Comparison of ENCODE assay signal across 20 cellular contexts in the genomic region with DNA sequence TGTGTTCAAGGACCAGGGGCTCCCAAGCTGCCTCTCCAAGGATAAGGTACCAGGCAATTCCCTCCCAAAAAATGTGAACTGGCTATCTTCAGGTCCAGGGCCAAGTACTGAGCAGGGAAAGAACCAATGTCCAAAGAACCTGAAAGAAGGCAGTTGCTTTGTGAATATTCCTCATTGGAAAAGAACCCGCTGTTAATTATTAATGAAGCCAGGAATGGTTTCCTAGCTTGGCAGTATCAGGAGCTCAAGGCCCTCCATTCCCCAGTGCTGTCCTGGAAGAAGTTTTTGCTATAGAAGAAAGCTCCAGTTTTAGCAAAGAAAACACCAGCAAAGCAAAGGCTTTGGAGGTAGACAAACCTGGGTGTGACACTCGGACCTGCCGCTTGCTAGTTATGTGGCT.
DNase-seq lines count a peak whose midpoint lies in the region; ATAC-seq, FAIRE-seq and TF ChIP-seq lines count a peak whose summit lies in the region.
"Had no signal": no experiment of that assay in that cellular context is flagged by ENCODE, and none has a peak within 500 bp of the region (broad histone marks: within the 10 kb centered on the region; RNA-seq: fewer than 3 reads in every experiment).

No MANE protein-coding gene starts in this region.

- DNase-seq in kidney tubule cell (ENCODE audit: low spot score) (peak; percentile 6), HepG2 (ENCODE audit: low spot score) (peak; percentile 31), right lobe of liver (no peak), NCI-H526 treated with DMSO at 0.1 percent for 48 hours (lab: John Stamatoyannopoulos, UW) (no peak), retina (no peak)
- DNase-seq: AML-193; Caco-2; Calu3; CD4-positive, alpha-beta T cell; CD8-positive, alpha-beta T cell; DMS79 treated with DMSO at 0.1 percent for 48 hours; GF-D8 had no signal

- no TSS peak for BruUV-seq in HepG2 (replicated peaks; lab: Mats Ljungman, UMichigan)

- H3K4me3 ChIP-seq in HepG2 (replicated peaks in 1 of 3; ENCODE audit: insufficient read depth in 1 of 3, low read depth in 2 of 3, low read length in 3 of 3) (no peak overlapping the region), right lobe of liver (no peak overlapping the region)
- H3K4me3 ChIP-seq: A549; BLaER1 treated with 17β-estradiol and CSF1 and Interleukin-3, amounts not matched to agents 10 nM and 100 nM had no signal

- in situ Hi-C loops in HepG2 (cut with HindIII; ENCODE audit: extremely low pct_ligation_motif_present, low pct_unique_long_range_greater_than_20kb), result loop anchor here (5.0 to 10.0 kb wide), 2 partner anchors 324 to 392 kb away; no protein-coding TSS in a partner anchor

- no peak for TF ChIP-seq POLR2A in HepG2 (IDR thresholded peaks at IDR 0.05; ENCODE audit: insufficient read depth in 1 of 2, low read depth in 2 of 2, low read length in 2 of 2)
- TF ChIP-seq POLR2A in right lobe of liver (IDR thresholded peaks at IDR 0.05), result no peak

- WGBS in HepG2 (ENCODE audit: low lambda C conversion rate), result 21% methylated on average over 2 of the region's 3 CpGs
- WGBS in right lobe of liver (ENCODE audit: insufficient coverage, low coverage, low lambda C conversion rate, missing lambda C conversion rate), result 47% methylated on average over 3 of the region's 3 CpGs

- TF ChIP-seq CTCF in HepG2 (CRISPR knock-in tag; IDR thresholded peaks at IDR 0.05) (no peak), right lobe of liver (IDR thresholded peaks at IDR 0.05) (no peak)

- H3K27me3 ChIP-seq in HepG2 (ENCODE audit: control insufficient read depth in 1 of 2, insufficient read depth in 2 of 2, low read length in 2 of 2), result no peaks in the 10 kb centered on the region
- H3K27me3 ChIP-seq in right lobe of liver, result no peaks in the 10 kb centered on the region

- CTCF ChIA-PET in HepG2 (lab: Yijun Ruan, JAX; ENCODE audit: low intra/inter-chr PET ratio, low total read pairs), result no interaction called here

- H3K36me3 ChIP-seq in HepG2 (replicated peaks in 1 of 2; ENCODE audit: control insufficient read depth in 1 of 2, insufficient read depth in 2 of 2, low read length in 2 of 2), result no peaks in the 10 kb centered on the region
- H3K36me3 ChIP-seq in right lobe of liver, result no peaks in the 10 kb centered on the region
- H3K36me3 ChIP-seq: BLaER1 treated with 17β-estradiol and CSF1 and Interleukin-3, amounts not matched to agents 10 nM and 100 nM had no signal

- POLR2A ChIA-PET in HepG2 (lab: Yijun Ruan, JAX), result no interaction called here

- H3K27ac ChIP-seq in HepG2 (ENCODE audit: extremely low read length, insufficient read depth, low read length) (no peak overlapping the region), right lobe of liver (no peak overlapping the region)
- H3K27ac ChIP-seq: 22Rv1; A549; BLaER1 treated with 17β-estradiol and CSF1 and Interleukin-3, amounts not matched to agents 10 nM and 100 nM; C4-2B had no signal

- no peak overlapping the region for H3K9ac ChIP-seq in HepG2 (ENCODE audit: insufficient read depth, low read depth, low read length)
- H3K9ac ChIP-seq: BLaER1 treated with 17β-estradiol and CSF1 and Interleukin-3, amounts not matched to agents 10 nM and 100 nM had no signal

- H3K4me1 ChIP-seq in HepG2 (ENCODE audit: insufficient read depth, low read length), result peaks cover 40% of the 10 kb centered on the region
- no peaks in the 10 kb centered on the region for H3K4me1 ChIP-seq in right lobe of liver
- H3K4me1 ChIP-seq: A549 had no signal

- no peak for TF ChIP-seq EP300 in HepG2 (IDR thresholded peaks at IDR 0.05; ENCODE audit: low read depth in 2 of 2, low read length in 2 of 2)
- TF ChIP-seq EP300 in HepG2 (CRISPR knock-in tag; IDR thresholded peaks at IDR 0.05; ENCODE audit: borderline replicate concordance), result no peak

- TF ChIP-seq RAD21 in HepG2 (CRISPR knock-in tag; IDR thresholded peaks at IDR 0.05), result no peak

- intact Hi-C loops in HepG2 (cut with micrococcal nuclease; ENCODE audit: unreplicated experiment), result no loop called here
- intact Hi-C loops in right lobe of liver (cut with DNase I), result loop anchor here in 1 of 2 donors (10.0 kb wide), 1 partner anchor 324 kb away; no protein-coding TSS in a partner anchor

- no peaks in the 10 kb centered on the region for H3K79me2 ChIP-seq in HepG2 (ENCODE audit: insufficient read depth, low read length)

- ATAC-seq in HepG2 (peak; percentile 66), right lobe of liver (peak; percentile 56 to 81 (median 67))
- ATAC-seq: A549; CD8-positive, alpha-beta T cell had no signal

- no peaks in the 10 kb centered on the region for H4K20me1 ChIP-seq in HepG2 (ENCODE audit: insufficient read depth, low read length)

- H2AFZ ChIP-seq in HepG2 (ENCODE audit: low read length), result no peak overlapping the region

- H3K4me2 ChIP-seq in HepG2 (ENCODE audit: low read depth, low read length), result peak overlapping the region; percentile 18
- H3K4me2 ChIP-seq: A549; BLaER1 treated with 17β-estradiol and CSF1 and Interleukin-3, amounts not matched to agents 10 nM and 100 nM had no signal

- FAIRE-seq in HepG2 (lab: Jason Lieb, UNC), result peak; percentile 49
- FAIRE-seq: A549, D721Med, G401.6, GM12891, GM19239 had no signal

- no peaks in the 10 kb centered on the region for H3K9me3 ChIP-seq in HepG2 (ENCODE audit: low read length)
- no peaks in the 10 kb centered on the region for H3K9me3 ChIP-seq in right lobe of liver
- H3K9me3 ChIP-seq: A549; BLaER1 treated with 17β-estradiol and CSF1 and Interleukin-3, amounts not matched to agents 10 nM and 100 nM; Caco-2 had no signal

TF ChIP-seq in HepG2, 621 proteins besides CTCF, POLR2A, EP300 and RAD21 (continues in another document):
- TF ChIP-seq, protein P1, sequence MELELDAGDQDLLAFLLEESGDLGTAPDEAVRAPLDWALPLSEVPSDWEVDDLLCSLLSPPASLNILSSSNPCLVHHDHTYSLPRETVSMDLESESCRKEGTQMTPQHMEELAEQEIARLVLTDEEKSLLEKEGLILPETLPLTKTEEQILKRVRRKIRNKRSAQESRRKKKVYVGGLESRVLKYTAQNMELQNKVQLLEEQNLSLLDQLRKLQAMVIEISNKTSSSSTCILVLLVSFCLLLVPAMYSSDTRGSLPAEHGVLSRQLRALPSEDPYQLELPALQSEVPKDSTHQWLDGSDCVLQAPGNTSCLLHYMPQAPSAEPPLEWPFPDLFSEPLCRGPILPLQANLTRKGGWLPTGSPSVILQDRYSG (CRISPR knock-in tag; IDR thresholded peaks at IDR 0.05), result no peak
- TF ChIP-seq ZNF382 (CRISPR knock-in tag; IDR thresholded peaks at IDR 0.05; ENCODE audit: borderline replicate concordance) (no peak), ZBTB8A (CRISPR knock-in tag; IDR thresholded peaks at IDR 0.05; ENCODE audit: borderline replicate concordance, low read depth) (no peak)
- TF ChIP-seq, protein P2, sequence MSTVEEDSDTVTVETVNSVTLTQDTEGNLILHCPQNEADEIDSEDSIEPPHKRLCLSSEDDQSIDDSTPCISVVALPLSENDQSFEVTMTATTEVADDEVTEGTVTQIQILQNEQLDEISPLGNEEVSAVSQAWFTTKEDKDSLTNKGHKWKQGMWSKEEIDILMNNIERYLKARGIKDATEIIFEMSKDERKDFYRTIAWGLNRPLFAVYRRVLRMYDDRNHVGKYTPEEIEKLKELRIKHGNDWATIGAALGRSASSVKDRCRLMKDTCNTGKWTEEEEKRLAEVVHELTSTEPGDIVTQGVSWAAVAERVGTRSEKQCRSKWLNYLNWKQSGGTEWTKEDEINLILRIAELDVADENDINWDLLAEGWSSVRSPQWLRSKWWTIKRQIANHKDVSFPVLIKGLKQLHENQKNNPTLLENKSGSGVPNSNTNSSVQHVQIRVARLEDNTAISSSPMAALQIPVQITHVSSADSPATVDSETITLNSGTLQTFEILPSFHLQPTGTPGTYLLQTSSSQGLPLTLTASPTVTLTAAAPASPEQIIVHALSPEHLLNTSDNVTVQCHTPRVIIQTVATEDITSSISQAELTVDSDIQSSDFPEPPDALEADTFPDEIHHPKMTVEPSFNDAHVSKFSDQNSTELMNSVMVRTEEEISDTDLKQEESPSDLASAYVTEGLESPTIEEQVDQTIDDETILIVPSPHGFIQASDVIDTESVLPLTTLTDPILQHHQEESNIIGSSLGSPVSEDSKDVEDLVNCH (CRISPR knock-in tag; IDR thresholded peaks at IDR 0.05), result no peak
- TF ChIP-seq, protein P3, sequence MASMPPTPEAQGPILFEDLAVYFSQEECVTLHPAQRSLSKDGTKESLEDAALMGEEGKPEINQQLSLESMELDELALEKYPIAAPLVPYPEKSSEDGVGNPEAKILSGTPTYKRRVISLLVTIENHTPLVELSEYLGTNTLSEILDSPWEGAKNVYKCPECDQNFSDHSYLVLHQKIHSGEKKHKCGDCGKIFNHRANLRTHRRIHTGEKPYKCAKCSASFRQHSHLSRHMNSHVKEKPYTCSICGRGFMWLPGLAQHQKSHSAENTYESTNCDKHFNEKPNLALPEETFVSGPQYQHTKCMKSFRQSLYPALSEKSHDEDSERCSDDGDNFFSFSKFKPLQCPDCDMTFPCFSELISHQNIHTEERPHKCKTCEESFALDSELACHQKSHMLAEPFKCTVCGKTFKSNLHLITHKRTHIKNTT (CRISPR knock-in tag; IDR thresholded peaks at IDR 0.05), result no peak
- TF ChIP-seq, protein P4, sequence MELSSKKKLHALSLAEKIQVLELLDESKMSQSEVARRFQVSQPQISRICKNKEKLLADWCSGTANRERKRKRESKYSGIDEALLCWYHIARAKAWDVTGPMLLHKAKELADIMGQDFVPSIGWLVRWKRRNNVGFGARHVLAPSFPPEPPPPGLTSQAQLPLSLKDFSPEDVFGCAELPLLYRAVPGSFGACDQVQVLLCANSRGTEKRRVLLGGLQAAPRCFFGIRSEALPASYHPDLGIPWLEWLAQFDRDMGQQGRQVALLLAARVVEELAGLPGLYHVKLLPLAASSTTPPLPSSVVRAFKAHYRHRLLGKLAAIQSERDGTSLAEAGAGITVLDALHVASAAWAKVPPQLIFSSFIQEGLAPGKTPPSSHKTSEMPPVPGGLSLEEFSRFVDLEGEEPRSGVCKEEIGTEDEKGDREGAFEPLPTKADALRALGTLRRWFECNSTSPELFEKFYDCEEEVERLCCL (CRISPR knock-in tag; IDR thresholded peaks at IDR 0.05; ENCODE audit: borderline replicate concordance), result no peak

Comparison
In these comparisons a context has a peak if more than half of its experiments do, and no peak if none do; other contexts are left out.
1. DNase-seq: peak in kidney tubule cell (single experiment) and HepG2 (single experiment); none in right lobe of liver (0 of 3), NCI-H526 treated with DMSO at 0.1 percent for 48 hours (single experiment) and retina (single experiment).